2 cellular contexts compared by ENCODE assay signal in genomic region chr6:3360727-3361045, GRCh38.
TF ChIP-seq lines count a peak whose summit lies in the region.

No MANE protein-coding gene starts in this region.

TF ChIP-seq in HCT116, 20 proteins besides CTCF, POLR2A, EP300 and RAD21:
- no peak for TF ChIP-seq ZNF274 (IDR thresholded peaks at IDR 0.05; ENCODE audit: low read depth, low read length)
- no peak for TF ChIP-seq ZBTB33 (IDR thresholded peaks at IDR 0.05; ENCODE audit: extremely low read depth, insufficient replicate concordance, low read length)
- no peak for TF ChIP-seq CEBPB (IDR thresholded peaks at IDR 0.05; ENCODE audit: low read depth)
- no peak for TF ChIP-seq ELF1 (IDR thresholded peaks at IDR 0.05; ENCODE audit: borderline replicate concordance, low read depth)
- no peak for TF ChIP-seq EZH2 (IDR thresholded peaks at IDR 0.05)
- TF ChIP-seq POLR2AphosphoS5 (IDR thresholded peaks at IDR 0.05; ENCODE audit: low read depth, low read length), result no peak
- no peak for TF ChIP-seq SRF (IDR thresholded peaks at IDR 0.05; ENCODE audit: low read depth)
- TF ChIP-seq EZH2phosphoT487 (IDR thresholded peaks at IDR 0.05; ENCODE audit: borderline replicate concordance), result no peak
- no peak for TF ChIP-seq FOSL1 (IDR thresholded peaks at IDR 0.05; ENCODE audit: low read depth)
- TF ChIP-seq SP1 (IDR thresholded peaks at IDR 0.05; ENCODE audit: low read depth), result no peak
- no peak for TF ChIP-seq JUND (IDR thresholded peaks at IDR 0.05)
- no peak for TF ChIP-seq EGR1 (IDR thresholded peaks at IDR 0.05; ENCODE audit: low read depth)
- no peak for TF ChIP-seq ZFX (IDR thresholded peaks at IDR 0.05)
- TF ChIP-seq ATF3 (IDR thresholded peaks at IDR 0.05), result no peak
- TF ChIP-seq TCF7L2 (IDR thresholded peaks at IDR 0.05; ENCODE audit: borderline replicate concordance, extremely low read depth, insufficient read depth, insufficient read length), result no peak
- no peak for TF ChIP-seq MAX (IDR thresholded peaks at IDR 0.05)
TF ChIP-seq in HCT116: peak in this region for 0.

TF ChIP-seq in IMR-90, 13 proteins besides CTCF, POLR2A, EP300 and RAD21:
- TF ChIP-seq USF2 (IDR thresholded peaks at IDR 0.05; ENCODE audit: low read depth, low read length), result no peak
- no peak for TF ChIP-seq ELK1 (IDR thresholded peaks at IDR 0.05; ENCODE audit: borderline replicate concordance, low read depth, low read length)
- TF ChIP-seq MXI1 (IDR thresholded peaks at IDR 0.05; ENCODE audit: borderline replicate concordance, low read depth, low read length), result no peak
- TF ChIP-seq RCOR1 (IDR thresholded peaks at IDR 0.05; ENCODE audit: insufficient replicate concordance, low read length), result no peak
- no peak for TF ChIP-seq BHLHE40 (IDR thresholded peaks at IDR 0.05; ENCODE audit: low read depth, low read length)
- TF ChIP-seq NFE2L2 (IDR thresholded peaks at IDR 0.05; ENCODE audit: low read depth, low read length), result no peak
- TF ChIP-seq CEBPB (IDR thresholded peaks at IDR 0.05; ENCODE audit: low read depth, low read length), result no peak
- TF ChIP-seq RFX5 (IDR thresholded peaks at IDR 0.05; ENCODE audit: low read depth, low read length), result no peak
- no peak for TF ChIP-seq MAZ (IDR thresholded peaks at IDR 0.05; ENCODE audit: borderline replicate concordance, low read depth, low read length)
- no peak for TF ChIP-seq FOS (IDR thresholded peaks at IDR 0.05; ENCODE audit: low read depth, low read length)
- no peak for TF ChIP-seq SMC3 (IDR thresholded peaks at IDR 0.05; ENCODE audit: low read depth, low read length)
- no peak for TF ChIP-seq CHD1 (IDR thresholded peaks at IDR 0.05; ENCODE audit: low read depth, low read length)
- TF ChIP-seq MAFK (IDR thresholded peaks at IDR 0.05; ENCODE audit: low read depth, low read length), result no peak
